Comparison of ENCODE assay signal across 9 cellular contexts in the genomic region with DNA sequence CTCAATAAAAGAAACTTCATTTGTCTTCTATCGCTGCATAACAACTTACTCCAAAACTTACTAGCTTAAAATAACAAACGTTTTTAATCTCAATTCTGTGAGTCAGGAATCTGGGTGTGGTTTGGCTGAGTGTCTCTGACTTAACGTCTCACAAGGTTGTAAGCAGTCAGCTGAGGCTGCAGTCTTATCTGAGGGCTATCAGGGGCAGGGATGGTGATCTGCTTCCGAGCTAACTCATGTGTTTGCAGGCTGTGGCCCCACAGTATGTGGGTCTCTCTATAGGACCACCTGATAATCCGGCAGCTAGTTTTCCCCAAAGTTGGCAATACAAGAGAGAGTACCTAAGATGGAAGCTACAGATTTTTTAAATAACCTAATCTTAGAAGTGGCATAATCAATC.
DNase-seq lines count a peak whose midpoint lies in the region; ATAC-seq and TF ChIP-seq lines count a peak whose summit lies in the region.
"Had no signal": no experiment of that assay in that cellular context is flagged by ENCODE, and none has a peak within 500 bp of the region (broad histone marks: within the 10 kb centered on the region; RNA-seq: fewer than 3 reads in every experiment).

No MANE protein-coding gene starts in this region.

- peaks cover 5 to 11% (median 9%) of the 10 kb centered on the region in 4 donors for H3K4me1 ChIP-seq in upper lobe of left lung
- peaks cover 34% of the 10 kb centered on the region for H3K4me1 ChIP-seq in neural progenitor cell

- H3K4me3 ChIP-seq in cardiac fibroblast (replicated peaks in 1 of 2; ENCODE audit: low read depth in 2 of 2, low read length in 2 of 2) (peak overlapping the region in 1 of 2 donors; percentile 55), upper lobe of left lung (no peak overlapping the region), neural progenitor cell (no peak overlapping the region)

- no peak for DNase-seq in activated naive CD4-positive, alpha-beta T cell treated with anti-CD3 and anti-CD28 coated beads for 36 hours
- DNase-seq in activated naive CD4-positive, alpha-beta T cell (lab: John Stamatoyannopoulos, UW): no peak
- peak; percentile 83 to 87 for DNase-seq in cardiac fibroblast (ENCODE audit: low read depth in 2 of 2)
- peak in 1 of 2 donors; percentile 46 for DNase-seq in left colon
- DNase-seq in upper lobe of left lung: no peak
- DNase-seq in neural progenitor cell (ENCODE audit: low spot score): no peak
- DNase-seq in kidney glomerular epithelial cell (lab: John Stamatoyannopoulos, UW): no peak

- CTCF ChIA-PET in activated naive CD4-positive, alpha-beta T cell treated with anti-CD3 and anti-CD28 coated beads for 36 hours (lab: Charles Lee): interaction anchor here (0.9 to 1.3 kb wide), 3 partner anchors 18 to 636 kb away, joined by 3 to 4 read pairs (median 3); no protein-coding TSS in a partner anchor

- WGBS in upper lobe of left lung, 2 donors: 47 to 55% methylated on average over 5 of the region's 5 CpGs

- no peak overlapping the region for H3K4me2 ChIP-seq in neural progenitor cell

- no peaks in the 10 kb centered on the region for H3K27me3 ChIP-seq in upper lobe of left lung
- no peaks in the 10 kb centered on the region for H3K27me3 ChIP-seq in neural progenitor cell

- H3K4me3 Mint-ChIP-seq in activated naive CD4-positive, alpha-beta T cell treated with anti-CD3 and anti-CD28 coated beads for 36 hours: no peak overlapping the region
- no peak overlapping the region for H3K4me3 Mint-ChIP-seq in neural progenitor cell

- H4K20me1 ChIP-seq in neural progenitor cell (ENCODE audit: low read depth): no peaks in the 10 kb centered on the region

- peaks cover 18% of the 10 kb centered on the region for H3F3A ChIP-seq in neural progenitor cell (ENCODE audit: low read depth)

- H3K9me3 Mint-ChIP-seq in activated naive CD4-positive, alpha-beta T cell treated with anti-CD3 and anti-CD28 coated beads for 36 hours: no peaks in the 10 kb centered on the region
- H3K9me3 Mint-ChIP-seq in neural progenitor cell: no peaks in the 10 kb centered on the region

- no peaks in the 10 kb centered on the region for H3K36me3 ChIP-seq in upper lobe of left lung
- no peaks in the 10 kb centered on the region for H3K36me3 ChIP-seq in neural progenitor cell

- peaks cover 34% of the 10 kb centered on the region for H3K4me1 Mint-ChIP-seq in activated naive CD4-positive, alpha-beta T cell treated with anti-CD3 and anti-CD28 coated beads for 36 hours (ENCODE audit: low read depth)
- peaks cover 34% of the 10 kb centered on the region for H3K4me1 Mint-ChIP-seq in neural progenitor cell

- H3K9ac ChIP-seq in neural progenitor cell: no peak overlapping the region

- no peak for TF ChIP-seq EP300 in upper lobe of left lung (IDR thresholded peaks at IDR 0.05)

- no peaks in the 10 kb centered on the region for H3K27me3 Mint-ChIP-seq in activated naive CD4-positive, alpha-beta T cell treated with anti-CD3 and anti-CD28 coated beads for 36 hours (ENCODE audit: low read depth)
- peaks cover 2% of the 10 kb centered on the region for H3K27me3 Mint-ChIP-seq in neural progenitor cell (ENCODE audit: insufficient read depth, low read depth)

- no peaks in the 10 kb centered on the region for H3K79me2 ChIP-seq in neural progenitor cell (ENCODE audit: low read depth)

- H3K9me3 ChIP-seq in upper lobe of left lung: no peaks in the 10 kb centered on the region
- H3K9me3 ChIP-seq in neural progenitor cell (ENCODE audit: low read depth): no peaks in the 10 kb centered on the region

- no peak overlapping the region for H3K27ac ChIP-seq in upper lobe of left lung
- H3K27ac ChIP-seq in neural progenitor cell: no peak overlapping the region
- H3K27ac ChIP-seq: RWPE1 had no signal

- peak overlapping the region; percentile 35 for H3K27ac Mint-ChIP-seq in activated naive CD4-positive, alpha-beta T cell treated with anti-CD3 and anti-CD28 coated beads for 36 hours
- no peak overlapping the region for H3K27ac Mint-ChIP-seq in neural progenitor cell

- intact Hi-C loops in activated naive CD4-positive, alpha-beta T cell treated with anti-CD3 and anti-CD28 coated beads for 36 hours (cut with micrococcal nuclease): loop anchor here (1.0 kb wide), 2 partner anchors 9 to 16 kb away; no protein-coding TSS in a partner anchor
- intact Hi-C loops in left colon (cut with DNase I, micrococcal nuclease): no loop called here

- no peaks in the 10 kb centered on the region for H3K36me3 Mint-ChIP-seq in activated naive CD4-positive, alpha-beta T cell treated with anti-CD3 and anti-CD28 coated beads for 36 hours (ENCODE audit: low read depth)
- H3K36me3 Mint-ChIP-seq in neural progenitor cell: no peaks in the 10 kb centered on the region

- peak; percentile 80 for ATAC-seq in left colon
- ATAC-seq in upper lobe of left lung (ENCODE audit: low FRiP score in 2 of 2): peak; percentile 52 to 83
- no peak for ATAC-seq in HG03159 (IDR thresholded peaks at IDR 0.05; ENCODE audit: unreplicated experiment)

- no peak for TF ChIP-seq POLR2A in upper lobe of left lung (IDR thresholded peaks at IDR 0.05)

- H2AFZ ChIP-seq in neural progenitor cell (replicated peaks): no peak overlapping the region

- no peak for TF ChIP-seq CTCF in cardiac fibroblast (IDR thresholded peaks at IDR 0.05; ENCODE audit: low read depth, low read length)
- TF ChIP-seq CTCF in upper lobe of left lung (IDR thresholded peaks at IDR 0.05): no peak
- no peak for TF ChIP-seq CTCF in neural progenitor cell (IDR thresholded peaks at IDR 0.05)

Comparison
In these comparisons a context has a peak if more than half of its experiments do, and no peak if none do; other contexts are left out.
1. DNase-seq: peak in cardiac fibroblast (2 of 2); none in activated naive CD4-positive, alpha-beta T cell treated with anti-CD3 and anti-CD28 coated beads for 36 hours (single experiment), activated naive CD4-positive, alpha-beta T cell (0 of 4), upper lobe of left lung (0 of 2), neural progenitor cell (single experiment) and kidney glomerular epithelial cell (single experiment).